In genomic region chr1:1092890-1093609, GRCh38 we compare ENCODE assay signal across 25 cellular contexts. TPM values are rescaled to one million over a fixed set of nuclear protein-coding genes. Genes with fewer than 3 reads are reported as not detected.
A peak's percentile ranks its signal among the peaks of the same experiment; 100 is the strongest.
DNase-seq lines count a peak whose midpoint lies in the region; TF ChIP-seq lines count a peak whose summit lies in the region.
"Had no signal": no experiment of that assay in that cellular context is flagged by ENCODE, and none has a peak within 500 bp of the region (broad histone marks: within the 10 kb centered on the region; RNA-seq: fewer than 3 reads in every experiment).

No MANE protein-coding gene starts in this region.

- H4K20me1 ChIP-seq in BLaER1: peaks cover 42% of the 10 kb centered on the region

- H3K36me3 ChIP-seq in BLaER1: no peaks in the 10 kb centered on the region
- H3K36me3 ChIP-seq in HEK293 (ENCODE audit: control insufficient read depth in 2 of 2, insufficient read depth in 1 of 2, low read length in 2 of 2): no peaks in the 10 kb centered on the region
- H3K36me3 ChIP-seq: SJCRH30, thoracic aorta, WERI-Rb-1 had no signal

- DNase-seq in endothelial cell (ENCODE audit: low spot score) (no peak), posterior vena cava (ENCODE audit: low spot score) (peak; percentile 69), DMS53 (lab: John Stamatoyannopoulos, UW) (no peak), NCI-H226 (no peak), substantia nigra (lab: John Stamatoyannopoulos, UW) (no peak)
- DNase-seq: activated gamma-delta T cell treated with Interleukin-2 at 50 U/mL for 16 hours; AML-193; anterior cingulate cortex; Calu3; effector CD8-positive, alpha-beta T cell; left cardiac atrium; NCI-H1436 treated with DMSO at 0.1 percent for 48 hours; NCI-H774; PC-3; SJCRH30; stimulated activated CD8-positive, alpha-beta memory T cell treated with anti-CD3 and anti-CD28 coated beads, Interleukin-4, amount 100 ng/mL, for 48 hours; T-helper 17 cell; WERI-Rb-1 had no signal

- CTCF ChIA-PET in HEK293 (lab: Yijun Ruan, JAX): interaction anchor here (0.7 kb wide), 1 partner anchor 29 kb away, joined by 3 read pairs; no protein-coding TSS in a partner anchor

- TF ChIP-seq CTCF in HEK293 (tag by site-specific recombination; IDR thresholded peaks at IDR 0.05): no peak
- no peak for TF ChIP-seq CTCF in endothelial cell (IDR thresholded peaks at IDR 0.05; ENCODE audit: unreplicated experiment)

- peaks cover 68% of the 10 kb centered on the region for H3K4me1 ChIP-seq in BLaER1
- H3K4me1 ChIP-seq in HEK293 (ENCODE audit: control insufficient read depth, insufficient read depth, low read length): no peaks in the 10 kb centered on the region
- H3K4me1 ChIP-seq: esophagus muscularis mucosa, gastroesophageal sphincter, SJCRH30 had no signal

- H3K27ac ChIP-seq in BLaER1: peak overlapping the region; percentile 71
- no peak overlapping the region for H3K27ac ChIP-seq in HEK293 (ENCODE audit: extremely low read depth, low read depth, low read length)
- no peak overlapping the region for H3K27ac ChIP-seq in substantia nigra (ENCODE audit: low read depth, low read length, poor library complexity, severe bottlenecking)
- H3K27ac ChIP-seq: esophagus muscularis mucosa, gastroesophageal sphincter, SJCRH30, thoracic aorta, WERI-Rb-1 had no signal

- H3K4me2 ChIP-seq in BLaER1: peak overlapping the region; percentile 81

- H3K4me3 Mint-ChIP-seq in endothelial cell (ENCODE audit: unreplicated experiment): no peak overlapping the region
- H3K4me3 Mint-ChIP-seq: T-helper 17 cell had no signal

- H3K36me3 Mint-ChIP-seq in endothelial cell (ENCODE audit: low read depth, unreplicated experiment): peaks cover 4% of the 10 kb centered on the region

- H3K9ac ChIP-seq in BLaER1: peak overlapping the region; percentile 39

- H3K4me3 ChIP-seq in BLaER1 (no peak overlapping the region), HEK293 (ENCODE audit: low read depth, low read length) (no peak overlapping the region)
- H3K4me3 ChIP-seq: esophagus muscularis mucosa, gastroesophageal sphincter, SJCRH30, thoracic aorta had no signal

- H3K27me3 Mint-ChIP-seq in endothelial cell (ENCODE audit: unreplicated experiment): peaks cover 3% of the 10 kb centered on the region
- H3K27me3 Mint-ChIP-seq: T-helper 17 cell had no signal

- no peaks in the 10 kb centered on the region for H3K9me3 Mint-ChIP-seq in endothelial cell (ENCODE audit: unreplicated experiment)

- POLR2A ChIA-PET in HEK293 (lab: Yijun Ruan, JAX): interaction anchor here (1.0 kb wide), 1 partner anchor 13 kb away, joined by 6 read pairs; no protein-coding TSS in a partner anchor

- no peaks in the 10 kb centered on the region for H3K27me3 ChIP-seq in BLaER1
- H3K27me3 ChIP-seq: esophagus muscularis mucosa, gastroesophageal sphincter, SJCRH30 had no signal

- peaks cover under 1% of the 10 kb centered on the region; the same call in 1 of the 2 replicates for H3K9me3 ChIP-seq in BLaER1
- H3K9me3 ChIP-seq in HEK293 (ENCODE audit: control insufficient read depth, insufficient read depth, low read depth, low read length): no peaks in the 10 kb centered on the region
- H3K9me3 ChIP-seq: esophagus muscularis mucosa, gastroesophageal sphincter, SJCRH30, thoracic aorta had no signal

- peak overlapping the region; percentile 27 for H3K27ac Mint-ChIP-seq in endothelial cell (ENCODE audit: unreplicated experiment)
- H3K27ac Mint-ChIP-seq: T-helper 17 cell had no signal

- no peaks in the 10 kb centered on the region for H3K4me1 Mint-ChIP-seq in endothelial cell (ENCODE audit: unreplicated experiment)

- intact Hi-C loops in posterior vena cava (cut with DNase I): no loop called here

TF ChIP-seq in HEK293, 187 proteins besides CTCF, POLR2A, EP300 and RAD21:
- TF ChIP-seq PRDM10 (tag by site-specific recombination; IDR thresholded peaks at IDR 0.05): peak; percentile 55; the same call in 1 of the 2 replicates
- no peak for TF ChIP-seq TCF7L2 (IDR thresholded peaks at IDR 0.05; ENCODE audit: borderline replicate concordance, low read depth, low read length)

RNA-seq across cellular contexts. Expression of gene RNF223, which starts 18.9 kb away (rescaled TPM):
- not detected for total RNA-seq in endothelial cell (ENCODE audit: unreplicated experiment)
- total RNA-seq in posterior vena cava: not detected
- total RNA-seq: esophagus muscularis mucosa, left cardiac atrium, mononuclear cell, renal cortical epithelial cell, SJCRH30, T-helper 17 cell had no signal

RNA-seq across cellular contexts. Expression of gene C1orf159, which starts 22.8 kb away (rescaled TPM):
- total RNA-seq in endothelial cell (ENCODE audit: unreplicated experiment) (16.6 TPM), posterior vena cava (1 to 10 TPM; 6.7 to 7.4 TPM)
